In genomic region chr17:28715217-28715616, GRCh38 we compare ENCODE assay signal across 34 cellular contexts. TPM values are rescaled to one million over a fixed set of nuclear protein-coding genes. Genes with fewer than 3 reads are reported as not detected.
DNase-seq lines count a peak whose midpoint lies in the region; ATAC-seq and TF ChIP-seq lines count a peak whose summit lies in the region.
"Had no signal": no experiment of that assay in that cellular context is flagged by ENCODE, and none has a peak within 500 bp of the region (broad histone marks: within the 10 kb centered on the region; RNA-seq: fewer than 3 reads in every experiment).

No MANE protein-coding gene starts in this region.

- H3K9ac ChIP-seq in mammary epithelial cell (ENCODE audit: insufficient read depth, low read length), result no peak overlapping the region
- H3K9ac ChIP-seq: parathyroid adenoma, SK-N-SH had no signal

- BruUV-seq in MCF 10A (replicated peaks; lab: Mats Ljungman, UMichigan) (no TSS peak), mammary epithelial cell (replicated peaks; lab: Mats Ljungman, UMichigan) (no TSS peak)

- H3K4me3 Mint-ChIP-seq in MCF 10A (ENCODE audit: unreplicated experiment), result peak overlapping the region; percentile 91
- H3K4me3 Mint-ChIP-seq in WTC11, result peak overlapping the region; percentile 100
- H3K4me3 Mint-ChIP-seq in nephron, result peak overlapping the region; percentile 86 to 91 (median 88)
- H3K4me3 Mint-ChIP-seq: activated CD4-positive, alpha-beta T cell treated with anti-CD3 and anti-CD28 coated beads for 36 hours; activated CD8-positive, alpha-beta T cell treated with anti-CD3 and anti-CD28 coated beads, Interleukin-2, amount 10 ng/mL, durations not matched to agents 7 days and 5 days; natural killer cell; stimulated activated effector memory CD8-positive, alpha-beta T cell treated with anti-CD3 and anti-CD28 coated beads, Interleukin-12 subunit alpha, Interleukin-12 subunit beta, amount 100 ng/mL, for 72 hours; T-helper 17 cell had no signal

- CTCF ChIA-PET in MCF 10A (lab: Yijun Ruan, JAX) (interaction anchor here (1.1 to 2.1 kb wide), 3 partner anchors 12 to 68 kb away, joined by 5 to 12 read pairs (median 5); partner anchors contain the start of gene TLCD1), mammary epithelial cell (lab: Charles Lee; ENCODE audit: low non-redundant PET) (no interaction called here), WTC11 (lab: Charles Lee) (no interaction called here)

- H3K27ac ChIP-seq in mammary epithelial cell (ENCODE audit: insufficient read depth, low read depth, low read length), result no peak overlapping the region
- H3K27ac ChIP-seq: body of pancreas, HL-60, parathyroid adenoma, right atrium auricular region, spleen had no signal

- no peak for DNase-seq in MCF 10A (ENCODE audit: unreplicated experiment)
- DNase-seq in mammary epithelial cell, result no peak
- no peak for DNase-seq in WTC11 (ENCODE audit: low spot score)
- DNase-seq in activated CD8-positive, alpha-beta memory T cell treated with anti-CD3 and anti-CD28 coated beads, Interleukin-2, amount 50 U/mL, for 48 hours, result no peak
- DNase-seq in activated naive CD4-positive, alpha-beta T cell treated with Interleukin-2 at 50 U/mL for 16 hours, result no peak
- DNase-seq: 8988T; activated CD4-positive, alpha-beta T cell treated with anti-CD3 and anti-CD28 coated beads for 36 hours; activated CD8-positive, alpha-beta T cell treated with anti-CD3 and anti-CD28 coated beads, Interleukin-2, amount 10 ng/mL, durations not matched to agents 7 days and 5 days; activated effector memory CD4-positive, alpha-beta T cell treated with anti-CD3 and anti-CD28 coated beads, Interleukin-2, amount 50 U/mL, for 16 hours; activated T-cell treated with anti-CD3 and anti-CD28 coated beads for 4 hours; body of pancreas; cerebellar nuclear complex; dorsolateral prefrontal cortex; GDM1; hypothalamus; Kasumi-1; left ventricle myocardium superior; MV-4-11; natural killer cell; NCI-H446; NCI-H774; SK-N-SH; spleen; stimulated activated CD4-positive, alpha-beta T cell treated with anti-CD3 and anti-CD28 coated beads, Interleukin-4, amount 100 ng/mL, for 1 hour; T-helper 17 cell had no signal

- H3K27ac Mint-ChIP-seq in MCF 10A (ENCODE audit: low read depth, unreplicated experiment), result no peak overlapping the region
- no peak overlapping the region for H3K27ac Mint-ChIP-seq in WTC11
- H3K27ac Mint-ChIP-seq in nephron, result peak overlapping the region; percentile 46 to 73 (median 68)
- H3K27ac Mint-ChIP-seq: activated CD8-positive, alpha-beta T cell treated with anti-CD3 and anti-CD28 coated beads, Interleukin-2, amount 10 ng/mL, durations not matched to agents 7 days and 5 days; natural killer cell; stimulated activated effector memory CD8-positive, alpha-beta T cell treated with anti-CD3 and anti-CD28 coated beads, Interleukin-12 subunit alpha, Interleukin-12 subunit beta, amount 100 ng/mL, for 72 hours; T-helper 17 cell had no signal

- H3K27me3 Mint-ChIP-seq in MCF 10A (ENCODE audit: insufficient read depth, unreplicated experiment) (no peaks in the 10 kb centered on the region), WTC11 (ENCODE audit: low read depth) (no peaks in the 10 kb centered on the region), nephron (ENCODE audit: low read depth) (no peaks in the 10 kb centered on the region)

- H3K4me1 Mint-ChIP-seq in MCF 10A (ENCODE audit: insufficient read depth, unreplicated experiment) (peaks cover 42% of the 10 kb centered on the region), WTC11 (peaks cover 30% of the 10 kb centered on the region), nephron (peaks cover 49% of the 10 kb centered on the region)

- no peak overlapping the region for H2AFZ ChIP-seq in mammary epithelial cell (ENCODE audit: low read depth, low read length)
- H2AFZ ChIP-seq: parathyroid adenoma had no signal

- peaks cover 28% of the 10 kb centered on the region for H3K79me2 ChIP-seq in mammary epithelial cell (ENCODE audit: insufficient read depth, low read length)

- in situ Hi-C loops in mammary epithelial cell (cut with MboI; ENCODE audit: low sequenced_read_pairs in 2 of 2), result no loop called here

- no peaks in the 10 kb centered on the region for H4K20me1 ChIP-seq in mammary epithelial cell (ENCODE audit: insufficient read depth, low read length)

- peaks cover 49% of the 10 kb centered on the region for H3K36me3 Mint-ChIP-seq in MCF 10A (ENCODE audit: insufficient read depth, unreplicated experiment)
- peaks cover 28% of the 10 kb centered on the region for H3K36me3 Mint-ChIP-seq in WTC11
- H3K36me3 Mint-ChIP-seq in nephron (ENCODE audit: low read depth), result peaks cover 36% of the 10 kb centered on the region
- H3K36me3 Mint-ChIP-seq: natural killer cell had no signal

- POLR2A ChIA-PET in MCF 10A (lab: Yijun Ruan, JAX) (interaction anchor here (2.5 to 3.6 kb wide), 2 partner anchors 11 to 53 kb away, joined by 17 to 31 read pairs; partner anchors contain the start of genes SDF2, SUPT6H and TLCD1), WTC11 (lab: Charles Lee) (no interaction called here)

- intact Hi-C loops in MCF 10A (cut with micrococcal nuclease), result no loop called here
- intact Hi-C loops in mammary epithelial cell (cut with micrococcal nuclease), result loop anchor here (5.0 kb wide), 1 partner anchor 53 kb away; the partner anchor contains the start of genes SDF2 and SUPT6H

- ATAC-seq in WTC11 (no peak), GM18868 (IDR thresholded peaks at IDR 0.05; ENCODE audit: unreplicated experiment) (no peak), GM21786 (IDR thresholded peaks at IDR 0.05; ENCODE audit: unreplicated experiment) (no peak)
- ATAC-seq: activated CD4-positive, alpha-beta T cell treated with anti-CD3 and anti-CD28 coated beads for 36 hours; activated CD8-positive, alpha-beta T cell treated with anti-CD3 and anti-CD28 coated beads, Interleukin-2, amount 10 ng/mL, durations not matched to agents 7 days and 5 days; body of pancreas; HCT116; left ventricle myocardium superior; natural killer cell; stimulated activated effector memory CD8-positive, alpha-beta T cell treated with anti-CD3 and anti-CD28 coated beads, Interleukin-12 subunit alpha, Interleukin-12 subunit beta, amount 100 ng/mL, for 72 hours; T-helper 17 cell had no signal

- H3K27me3 ChIP-seq in mammary epithelial cell (ENCODE audit: insufficient read depth, low read length), result no peaks in the 10 kb centered on the region
- H3K27me3 ChIP-seq: right atrium auricular region had no signal

- dilution Hi-C loops in mammary epithelial cell (cut with HindIII; ENCODE audit: low sequenced_read_pairs), result no loop called here

- H3K9me3 ChIP-seq in mammary epithelial cell (replicated peaks; ENCODE audit: insufficient read depth, low read length), result no peaks in the 10 kb centered on the region
- H3K9me3 ChIP-seq: body of pancreas, right atrium auricular region, SK-N-SH, spleen had no signal

- no peak overlapping the region for H3K4me2 ChIP-seq in mammary epithelial cell (ENCODE audit: insufficient read depth, low read depth, low read length)
- H3K4me2 ChIP-seq: SK-N-SH had no signal

- TF ChIP-seq CTCF in MCF 10A (IDR thresholded peaks at IDR 0.05; ENCODE audit: unreplicated experiment) (no peak), mammary epithelial cell (conservative IDR thresholded peaks at IDR 0.05 in 1 of 2, IDR thresholded peaks at IDR 0.05 in 1 of 2; ENCODE audit: extremely low read depth in 1 of 2, insufficient read depth in 1 of 2, low read depth in 1 of 2, low read length in 2 of 2) (no peak), WTC11 (IDR thresholded peaks at IDR 0.05) (no peak), nephron (IDR thresholded peaks at IDR 0.05; ENCODE audit: unreplicated experiment in 3 of 3) (no peak)

- H3K9me3 Mint-ChIP-seq in MCF 10A (ENCODE audit: unreplicated experiment) (no peaks in the 10 kb centered on the region), WTC11 (no peaks in the 10 kb centered on the region), nephron (no peaks in the 10 kb centered on the region)
- H3K9me3 Mint-ChIP-seq: natural killer cell; stimulated activated effector memory CD8-positive, alpha-beta T cell treated with anti-CD3 and anti-CD28 coated beads, Interleukin-12 subunit alpha, Interleukin-12 subunit beta, amount 100 ng/mL, for 72 hours had no signal

- peaks cover 37% of the 10 kb centered on the region for H3K4me1 ChIP-seq in mammary epithelial cell (ENCODE audit: insufficient read depth, low read length)

- H3K4me3 ChIP-seq in mammary epithelial cell (replicated peaks in 1 of 3; ENCODE audit: insufficient read depth in 1 of 3, low read depth in 2 of 3, low read length in 3 of 3), result no peak overlapping the region
- H3K4me3 ChIP-seq: body of pancreas, right atrium auricular region, spleen had no signal

- H3K36me3 ChIP-seq in mammary epithelial cell (ENCODE audit: insufficient read depth, low read length), result peaks cover 6% of the 10 kb centered on the region

- 79% methylated on average over 2 of the region's 2 CpGs for WGBS in mammary epithelial cell (ENCODE audit: low coverage, missing lambda C conversion rate)

TF ChIP-seq in WTC11, 78 proteins besides CTCF, POLR2A, EP300 and RAD21 (continues in another document):
- TF ChIP-seq FOXJ3 (CRISPR knock-in tag; IDR thresholded peaks at IDR 0.05; ENCODE audit: borderline replicate concordance) (no peak), TCF7 (CRISPR knock-in tag; IDR thresholded peaks at IDR 0.05; ENCODE audit: low read depth) (no peak)

RNA-seq across cellular contexts. Expression of gene RAB34, which starts 2.5 kb away (rescaled TPM):
- total RNA-seq in MCF 10A (2022), result 90.0 and 105 TPM in 2 replicates
- total RNA-seq in mammary epithelial cell, result 10 to 100 TPM; 68.2 to 83.4 TPM
- polyA plus RNA-seq in mammary epithelial cell, result 176 TPM
- polyA minus RNA-seq in mammary epithelial cell, result 135 TPM
- 153 to 181 TPM (median 162 TPM) in 3 replicates for total RNA-seq in WTC11 (2021)

RNA-seq across cellular contexts. Expression of gene PROCA1, which starts 3.5 kb away (rescaled TPM):
- total RNA-seq in MCF 10A (2022) (0.86 and 1.1 TPM in 2 replicates), mammary epithelial cell (1 to 10 TPM in 1 of 2 donors, under 1 TPM in 1; 0.17 to 1.1 TPM), WTC11 (2021) (28.4 to 33.9 TPM (median 31.7 TPM) in 3 replicates)
- polyA plus RNA-seq in mammary epithelial cell, result 0.82 TPM
- polyA minus RNA-seq in mammary epithelial cell, result 7.0 TPM
- total RNA-seq: body of pancreas had no signal

RNA-seq across cellular contexts. Expression of gene RPL23A, which starts 4.6 kb away (rescaled TPM):
- total RNA-seq in MCF 10A (2022), result 1,941 and 2,110 TPM in 2 replicates
- total RNA-seq in mammary epithelial cell, result 1,000 to 10,000 TPM in 1 of 2 donors, 100 to 1,000 TPM in 1; 335 to 1,232 TPM
- polyA plus RNA-seq in mammary epithelial cell, result 685 TPM
- 785 TPM for polyA minus RNA-seq in mammary epithelial cell
- total RNA-seq in WTC11 (2021), result 1,832 to 2,055 TPM (median 2,048 TPM) in 3 replicates

RNA-seq across cellular contexts. Expression of gene TLCD1, which starts 10.8 kb away (rescaled TPM):
- total RNA-seq in MCF 10A (2022), result 13.4 and 18.7 TPM in 2 replicates
- total RNA-seq in mammary epithelial cell, result 10 to 100 TPM in 1 of 2 donors, 1 to 10 TPM in 1; 4.7 to 16.7 TPM
- 19.8 TPM for polyA plus RNA-seq in mammary epithelial cell
- 10.1 TPM for polyA minus RNA-seq in mammary epithelial cell
- 36.0 to 41.2 TPM (median 36.5 TPM) in 3 replicates for total RNA-seq in WTC11 (2021)
- total RNA-seq: mononuclear cell had no signal

RNA-seq across cellular contexts. Expression of gene NEK8, which starts 13.4 kb away (rescaled TPM):
- total RNA-seq in MCF 10A (2022) (4.5 and 8.6 TPM in 2 replicates), mammary epithelial cell (1 to 10 TPM; 5.5 to 7.0 TPM), WTC11 (2021) (17.9 to 25.0 TPM (median 18.6 TPM) in 3 replicates)
- polyA plus RNA-seq in mammary epithelial cell, result 4.6 TPM
- 2.6 TPM for polyA minus RNA-seq in mammary epithelial cell

Comparison
In these comparisons a context has a peak if more than half of its experiments do, and no peak if none do; other contexts are left out.
1. H3K27ac Mint-ChIP-seq: peak in nephron (3 of 3); none in MCF 10A (single experiment) and WTC11 (single experiment).
2. RNA of gene PROCA1, which starts 3.5 kb away (total RNA-seq): 28.4 to 33.9 TPM in WTC11; 0.86 to 1.1 TPM in MCF 10A and 0.17 to 1.1 TPM in mammary epithelial cell; every median in the first group is over 10 times any median in the second.
3. Peak in every context shown above with its lines, with median percentiles within 50 percentile points of each other: H3K4me3 Mint-ChIP-seq.